In the genomic region with DNA sequence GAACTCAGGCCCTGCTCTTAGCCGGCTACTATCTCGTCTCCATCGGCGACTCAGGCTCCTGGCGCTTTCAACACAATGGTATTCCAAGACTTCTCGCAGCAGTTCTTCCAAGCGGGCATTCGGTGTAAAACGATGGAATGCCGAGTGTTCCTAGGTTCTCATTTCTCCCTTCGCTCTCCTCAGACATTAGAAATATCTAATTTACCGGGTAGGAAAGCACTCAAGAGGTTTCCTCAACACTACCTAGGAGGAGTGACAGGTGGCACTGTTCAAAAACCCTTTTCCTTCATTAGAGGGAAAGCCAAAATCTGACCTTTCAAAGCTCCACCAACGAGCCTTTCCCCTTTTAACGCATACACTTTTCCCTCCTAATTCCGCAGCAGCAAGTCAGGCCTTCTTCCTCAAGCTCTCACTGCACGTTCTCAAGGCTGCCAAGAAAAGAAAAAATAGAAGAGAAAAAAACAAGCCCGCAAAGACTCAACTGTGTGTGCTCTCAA, we compare ENCODE assay signal across 7 cellular contexts. TPM values are rescaled to one million over a fixed set of nuclear protein-coding genes. Genes with fewer than 3 reads are reported as not detected.
A peak's percentile ranks its signal among the peaks of the same experiment; 100 is the strongest.
DNase-seq lines count a peak whose midpoint lies in the region; ATAC-seq, FAIRE-seq and TF ChIP-seq lines count a peak whose summit lies in the region.

No MANE protein-coding gene starts in this region.

- no peaks in the 10 kb centered on the region for H3K27me3 ChIP-seq in DND-41 (ENCODE audit: insufficient read depth, low read length, poor library complexity)
- H3K27me3 ChIP-seq in K562 (ENCODE audit: control insufficient read depth in 2 of 2, insufficient read depth in 2 of 2, low read length in 2 of 2), result no peaks in the 10 kb centered on the region
- H3K27me3 ChIP-seq in layer of hippocampus (ENCODE audit: control insufficient read depth, insufficient read depth, low read length), result no peaks in the 10 kb centered on the region
- no peaks in the 10 kb centered on the region for H3K27me3 ChIP-seq in testis

- intact Hi-C loops in K562 (cut with micrococcal nuclease), result loop anchor here (2.0 to 5.0 kb wide), 3 partner anchors 46 to 132 kb away; no protein-coding TSS in a partner anchor
- intact Hi-C loops in testis (cut with DNase I; ENCODE audit: low total_unique reads), result loop anchor here (5.0 kb wide), 1 partner anchor 71 kb away; a partner anchor contains a TSS

- H2AFZ ChIP-seq in DND-41 (ENCODE audit: low read depth, low read length) (peak overlapping the region; percentile 100), K562 (ENCODE audit: low read depth, low read length) (peak overlapping the region; percentile 91)

- H3K4me3 ChIP-seq in DND-41 (ENCODE audit: low read depth in 1 of 2, low read length in 2 of 2), result peak overlapping the region; percentile 57 to 94
- H3K4me3 ChIP-seq in K562, result peak overlapping the region; percentile 83
- peak overlapping the region; percentile 90 to 99 for H3K4me3 ChIP-seq in testis

- FAIRE-seq in K562 (lab: Jason Lieb, UNC), result peak; percentile 83

- H3K9ac ChIP-seq in DND-41 (ENCODE audit: low read depth, low read length), result peak overlapping the region; percentile 83
- peak overlapping the region; percentile 83 to 97 for H3K9ac ChIP-seq in K562 (ENCODE audit: insufficient read depth in 1 of 2, low read depth in 2 of 2, low read length in 2 of 2)

- in situ Hi-C loops in K562 (cut with MboI), result no loop called here

- H4K20me1 ChIP-seq in DND-41 (ENCODE audit: insufficient read depth, low read length) (peaks cover 36% of the 10 kb centered on the region; the same call in 1 of the 2 replicates), K562 (replicated peaks; ENCODE audit: control insufficient read depth, insufficient read depth, low read length) (peaks cover 8% of the 10 kb centered on the region; the same call in 1 of the 2 replicates)

- H3K36me3 ChIP-seq in DND-41 (ENCODE audit: insufficient read depth, low read length), result peaks cover 60% of the 10 kb centered on the region
- peaks cover 78% of the 10 kb centered on the region for H3K36me3 ChIP-seq in K562 (ENCODE audit: control insufficient read depth, insufficient read depth, low read length)
- H3K36me3 ChIP-seq in testis (ENCODE audit: low read depth, missing control alignments), result no peaks in the 10 kb centered on the region

- H3K27ac ChIP-seq in DND-41 (ENCODE audit: low read length) (peak overlapping the region; percentile 95), K562 (ENCODE audit: extremely low read depth, low read depth, low read length) (peak overlapping the region; percentile 93), layer of hippocampus (ENCODE audit: low read depth, low read length) (peak overlapping the region; percentile 30), testis (peak overlapping the region; percentile 74 to 80)

- POLR2A ChIA-PET in K562 (lab: Yijun Ruan, JAX), result interaction anchor here (0.6 to 5.5 kb wide), 20 partner anchors 7 to 540 kb away, joined by 3 to 33 read pairs (median 3); a partner anchor contains a TSS

- TF ChIP-seq CTCF in DND-41 (IDR thresholded peaks at IDR 0.05; ENCODE audit: borderline replicate concordance, extremely low read depth, low read length, poor library complexity, severe bottlenecking) (peak; percentile 65), K562 (IDR thresholded peaks at IDR 0.05 in 2 of 3, conservative IDR thresholded peaks at IDR 0.05 in 1 of 3; ENCODE audit: insufficient read depth in 2 of 3, low read depth in 1 of 3, low read length in 3 of 3) (peak; percentile 57 to 72 (median 67)), testis (IDR thresholded peaks at IDR 0.05) (peak in 2 of 3 experiments; percentile 13 to 15)

- H3K4me2 ChIP-seq in DND-41 (ENCODE audit: insufficient read depth, low read length) (peak overlapping the region; percentile 71), K562 (ENCODE audit: insufficient read depth, low read length) (peak overlapping the region; percentile 95)

- no peak for TF ChIP-seq POLR2A in K562 (conservative IDR thresholded peaks at IDR 0.05)
- TF ChIP-seq POLR2A in testis (IDR thresholded peaks at IDR 0.05), result no peak

- H3K79me2 ChIP-seq in DND-41 (ENCODE audit: insufficient read depth, low read length) (peaks cover 68% of the 10 kb centered on the region), K562 (ENCODE audit: control insufficient read depth, insufficient read depth, low read length) (peaks cover 76% of the 10 kb centered on the region)

- H3K4me1 ChIP-seq in DND-41 (ENCODE audit: insufficient read depth, low read length) (peaks cover 34% of the 10 kb centered on the region), K562 (replicated peaks in 1 of 2; ENCODE audit: control insufficient read depth in 2 of 2, insufficient read depth in 2 of 2, low read length in 2 of 2) (peaks cover 19 to 27% of the 10 kb centered on the region in 2 experiments), testis (peaks cover 15% of the 10 kb centered on the region)

- ATAC-seq in DND-41 (ENCODE audit: insufficient read depth, low read depth) (peak; percentile 45), GM19397 (IDR thresholded peaks at IDR 0.05; ENCODE audit: unreplicated experiment) (peak; percentile 28), K562 (peak; percentile 68), HG02798 (IDR thresholded peaks at IDR 0.05; ENCODE audit: poor library complexity, unreplicated experiment) (no peak)

- peak; percentile 47 to 63; a peak in 3 of 4 replicates for TF ChIP-seq RAD21 in K562 (CRISPR knock-in tag; conservative IDR thresholded peaks at IDR 0.05 in 1 of 2, IDR thresholded peaks at IDR 0.05 in 1 of 2)

- TSS peak; percentile 38 for BruUV-seq in K562 (replicated peaks; lab: Mats Ljungman, UMichigan)

- CTCF ChIA-PET in K562 (lab: Yijun Ruan, JAX; ENCODE audit: low intra/inter-chr PET ratio), result interaction anchor here (0.7 to 1.4 kb wide), 8 partner anchors 34 to 132 kb away, joined by 3 to 5 read pairs (median 4); no protein-coding TSS in a partner anchor

- DNase-seq in DND-41 (peak; percentile 30), NCI-H2227 (lab: John Stamatoyannopoulos, UW; ENCODE audit: unreplicated experiment) (peak; percentile 49), K562 (ENCODE audit: extremely low read depth in 1 of 4, low spot score in 3 of 4) (peak; percentile 41 to 72 (median 62)), testis (no peak)

- H3K9me1 ChIP-seq in K562 (ENCODE audit: control insufficient read depth, insufficient read depth, low read length), result no peaks in the 10 kb centered on the region

- H3K9me3 ChIP-seq in DND-41 (ENCODE audit: insufficient read depth, low read length, severe bottlenecking), result no peaks in the 10 kb centered on the region
- H3K9me3 ChIP-seq in K562 (replicated peaks; ENCODE audit: control insufficient read depth, insufficient read depth, low read depth, low read length), result no peaks in the 10 kb centered on the region; the same call in 1 of the 2 replicates
- H3K9me3 ChIP-seq in testis, result no peaks in the 10 kb centered on the region

- WGBS in K562 (ENCODE audit: insufficient coverage, low coverage, missing lambda C conversion rate), result 0% methylated on average over 17 of the region's 17 CpGs
- 2 to 3% methylated on average over 17 of the region's 17 CpGs for WGBS in testis, 2 donors

- TF ChIP-seq EP300 in K562 (IDR thresholded peaks at IDR 0.05; ENCODE audit: low read length), result no peak

RNA-seq across cellular contexts. Expression of a gene that starts 0.6 kb away (rescaled TPM):
- 217 and 395 TPM in 2 replicates for total RNA-seq in K562 (2011; cell fraction: chromatin; rRNA removed; ENCODE audit: low replicate concordance)
- total RNA-seq in K562 (2011; cell fraction: nucleolus; rRNA removed), result 127 and 140 TPM in 2 replicates
- 222 and 291 TPM in 2 replicates for total RNA-seq in K562 (2011; cell fraction: nucleoplasm; rRNA removed)
- 122 and 148 TPM in 2 replicates for total RNA-seq in K562 (2014; rRNA removed)
- total RNA-seq in K562 (2014; rRNA removed; fragmentation: Illumina TruSeq; extraction: Trizol), result 109 and 112 TPM in 2 replicates
- 99.0 and 112 TPM in 2 replicates for total RNA-seq in K562 (2015; rRNA removed; fragmentation: Illumina TruSeq; extraction: Trizol)
- total RNA-seq in K562 (2021), result 131 and 140 TPM in 2 replicates
- 210 and 225 TPM in 2 replicates for polyA plus RNA-seq in K562 (2011; rRNA removed)
- 249 and 260 TPM in 2 replicates for polyA plus RNA-seq in K562 (2011; cell fraction: cytosol; rRNA removed)
- 234 and 303 TPM in 2 replicates for polyA plus RNA-seq in K562 (2011; cell fraction: nucleus; rRNA removed)
- polyA plus RNA-seq in K562 (2012), result 119 and 202 TPM in 2 replicates
- 198 and 202 TPM in 2 replicates for polyA plus RNA-seq in K562 (2014; fragmentation: Illumina TruSeq; extraction: Trizol)
- polyA plus RNA-seq in K562 (2014; fragmentation: Nextera tagmentation; extraction: Ambion mirVana), result 10 to 100 TPM; 47.5 to 74.3 TPM
- 200 and 297 TPM in 2 replicates for polyA plus RNA-seq in K562 (2014; rRNA removed)
- polyA minus RNA-seq in K562 (2011; rRNA and poly(A)+ RNA removed), result 146 and 179 TPM in 2 replicates
- 83.5 and 87.6 TPM in 2 replicates for polyA minus RNA-seq in K562 (2011; cell fraction: cytosol; rRNA and poly(A)+ RNA removed)
- 115 and 148 TPM in 2 replicates for polyA minus RNA-seq in K562 (2011; cell fraction: nucleus; rRNA and poly(A)+ RNA removed)
- 10 to 100 TPM; 73.6 to 82.8 TPM for total RNA-seq in testis
- polyA plus RNA-seq in testis (ENCODE audit: insufficient read depth, low read depth, low replicate concordance), result 38.9 TPM

RNA-seq across cellular contexts. Expression of a gene that starts 16.8 kb away (rescaled TPM):
- total RNA-seq in K562 (2011; cell fraction: chromatin; rRNA removed; ENCODE audit: low replicate concordance), result 32.4 and 33.2 TPM in 2 replicates
- total RNA-seq in K562 (2011; cell fraction: nucleolus; rRNA removed), result 27.5 and 32.6 TPM in 2 replicates
- 42.5 and 55.7 TPM in 2 replicates for total RNA-seq in K562 (2011; cell fraction: nucleoplasm; rRNA removed)
- total RNA-seq in K562 (2014; rRNA removed) (95.2 and 118 TPM in 2 replicates), K562 (2014; rRNA removed; fragmentation: Illumina TruSeq; extraction: Trizol) (101 TPM in 2 replicates), K562 (2015; rRNA removed; fragmentation: Illumina TruSeq; extraction: Trizol) (111 and 113 TPM in 2 replicates), K562 (2021) (120 TPM in 2 replicates), testis (10 to 100 TPM; 69.9 to 87.9 TPM)
- polyA plus RNA-seq in K562 (2011; rRNA removed) (110 and 128 TPM in 2 replicates), K562 (2014; fragmentation: Illumina TruSeq; extraction: Trizol) (142 and 144 TPM in 2 replicates), K562 (2014; fragmentation: Nextera tagmentation; extraction: Ambion mirVana) (10 to 100 TPM; 13.9 to 21.6 TPM), K562 (2014; rRNA removed) (143 and 146 TPM in 2 replicates), testis (ENCODE audit: insufficient read depth, low read depth, low replicate concordance) (93.0 TPM)
- 132 and 183 TPM in 2 replicates for polyA plus RNA-seq in K562 (2011; cell fraction: cytosol; rRNA removed)
- polyA plus RNA-seq in K562 (2011; cell fraction: nucleus; rRNA removed), result 41.4 and 52.1 TPM in 2 replicates
- polyA plus RNA-seq in K562 (2012), result 95.3 and 142 TPM in 2 replicates
- polyA minus RNA-seq in K562 (2011; rRNA and poly(A)+ RNA removed), result 105 and 120 TPM in 2 replicates
- polyA minus RNA-seq in K562 (2011; cell fraction: cytosol; rRNA and poly(A)+ RNA removed), result 70.3 and 71.5 TPM in 2 replicates
- polyA minus RNA-seq in K562 (2011; cell fraction: nucleus; rRNA and poly(A)+ RNA removed), result 18.8 and 32.3 TPM in 2 replicates

Comparison
In these comparisons a context has a peak if more than half of its experiments do, and no peak if none do; other contexts are left out.
1. H3K27ac ChIP-seq: peak in every context shown above with its lines; median percentile 95 in DND-41; 93 in K562; 77 in testis; 30 in layer of hippocampus.
2. CTCF ChIP-seq: peak in every context shown above with its lines; median percentile 67 in K562; 65 in DND-41; 14 in testis.